1 cellular context compared by ENCODE assay signal in genomic region chr1:108963052-108963686, GRCh38.
TF ChIP-seq lines count a peak whose summit lies in the region.

A gene with protein sequence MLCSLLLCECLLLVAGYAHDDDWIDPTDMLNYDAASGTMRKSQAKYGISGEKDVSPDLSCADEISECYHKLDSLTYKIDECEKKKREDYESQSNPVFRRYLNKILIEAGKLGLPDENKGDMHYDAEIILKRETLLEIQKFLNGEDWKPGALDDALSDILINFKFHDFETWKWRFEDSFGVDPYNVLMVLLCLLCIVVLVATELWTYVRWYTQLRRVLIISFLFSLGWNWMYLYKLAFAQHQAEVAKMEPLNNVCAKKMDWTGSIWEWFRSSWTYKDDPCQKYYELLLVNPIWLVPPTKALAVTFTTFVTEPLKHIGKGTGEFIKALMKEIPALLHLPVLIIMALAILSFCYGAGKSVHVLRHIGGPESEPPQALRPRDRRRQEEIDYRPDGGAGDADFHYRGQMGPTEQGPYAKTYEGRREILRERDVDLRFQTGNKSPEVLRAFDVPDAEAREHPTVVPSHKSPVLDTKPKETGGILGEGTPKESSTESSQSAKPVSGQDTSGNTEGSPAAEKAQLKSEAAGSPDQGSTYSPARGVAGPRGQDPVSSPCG (minus strand): TSS chr1:108963484. CDS start chr1:108950437, 13,047 bp downstream.

TF ChIP-seq in HepG2, 621 proteins besides CTCF, POLR2A, EP300 and RAD21 (continued from another document and continues in another):
- TF ChIP-seq ZBTB43 (CRISPR knock-in tag; conservative IDR thresholded peaks at IDR 0.05), result no peak; the same call in 1 of the 2 replicates
- TF ChIP-seq ZNF788 (CRISPR knock-in tag; IDR thresholded peaks at IDR 0.05; ENCODE audit: borderline replicate concordance), result peak; percentile 14; the same call in 1 of the 2 replicates
- TF ChIP-seq ZZZ3 (CRISPR knock-in tag; IDR thresholded peaks at IDR 0.05; ENCODE audit: borderline replicate concordance), result 0 out of 2 replicates have a peak, but pooled peaks have one; percentile 23
- peak; percentile 82; the same call in 1 of the 2 replicates for TF ChIP-seq HOXA5 (CRISPR knock-in tag; IDR thresholded peaks at IDR 0.05)
- peak; percentile 68 for TF ChIP-seq TBX2 (CRISPR knock-in tag; IDR thresholded peaks at IDR 0.05; ENCODE audit: borderline replicate concordance)
- TF ChIP-seq, protein P1, sequence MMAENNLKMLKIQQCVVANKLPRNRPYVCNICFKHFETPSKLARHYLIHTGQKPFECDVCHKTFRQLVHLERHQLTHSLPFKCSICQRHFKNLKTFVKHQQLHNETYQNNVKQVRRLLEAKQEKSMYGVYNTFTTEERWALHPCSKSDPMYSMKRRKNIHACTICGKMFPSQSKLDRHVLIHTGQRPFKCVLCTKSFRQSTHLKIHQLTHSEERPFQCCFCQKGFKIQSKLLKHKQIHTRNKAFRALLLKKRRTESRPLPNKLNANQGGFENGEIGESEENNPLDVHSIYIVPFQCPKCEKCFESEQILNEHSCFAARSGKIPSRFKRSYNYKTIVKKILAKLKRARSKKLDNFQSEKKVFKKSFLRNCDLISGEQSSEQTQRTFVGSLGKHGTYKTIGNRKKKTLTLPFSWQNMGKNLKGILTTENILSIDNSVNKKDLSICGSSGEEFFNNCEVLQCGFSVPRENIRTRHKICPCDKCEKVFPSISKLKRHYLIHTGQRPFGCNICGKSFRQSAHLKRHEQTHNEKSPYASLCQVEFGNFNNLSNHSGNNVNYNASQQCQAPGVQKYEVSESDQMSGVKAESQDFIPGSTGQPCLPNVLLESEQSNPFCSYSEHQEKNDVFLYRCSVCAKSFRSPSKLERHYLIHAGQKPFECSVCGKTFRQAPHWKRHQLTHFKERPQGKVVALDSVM (CRISPR knock-in tag; IDR thresholded peaks at IDR 0.05), result peak; percentile 72
- peak; percentile 71; the same call in 1 of the 2 replicates for TF ChIP-seq BCL3 (CRISPR knock-in tag; IDR thresholded peaks at IDR 0.05)
- TF ChIP-seq MYC (CRISPR knock-in tag; IDR thresholded peaks at IDR 0.05; ENCODE audit: borderline replicate concordance), result peak; percentile 90
- TF ChIP-seq NFYC (CRISPR knock-in tag; IDR thresholded peaks at IDR 0.05), result peak; percentile 75
- no peak for TF ChIP-seq ZBTB42 (CRISPR knock-in tag; IDR thresholded peaks at IDR 0.05)
- no peak for TF ChIP-seq HNF4G (IDR thresholded peaks at IDR 0.05; ENCODE audit: borderline replicate concordance, low read depth, low read length)
- peak; percentile 70; the same call in 1 of the 2 replicates for TF ChIP-seq HNF4G (CRISPR knock-in tag; IDR thresholded peaks at IDR 0.05; ENCODE audit: borderline replicate concordance, low read depth)
- peak; percentile 40; the same call in 1 of the 2 replicates for TF ChIP-seq ZNF530 (CRISPR knock-in tag; IDR thresholded peaks at IDR 0.05; ENCODE audit: low read depth)
- TF ChIP-seq KLF6 (CRISPR knock-in tag; IDR thresholded peaks at IDR 0.05), result peak; percentile 71
- TF ChIP-seq ZNF143 (CRISPR knock-in tag; IDR thresholded peaks at IDR 0.05), result peak; percentile 16; the same call in 1 of the 2 replicates
- TF ChIP-seq PHF21A (CRISPR knock-in tag; IDR thresholded peaks at IDR 0.05), result peak; percentile 61
- TF ChIP-seq, protein P2, sequence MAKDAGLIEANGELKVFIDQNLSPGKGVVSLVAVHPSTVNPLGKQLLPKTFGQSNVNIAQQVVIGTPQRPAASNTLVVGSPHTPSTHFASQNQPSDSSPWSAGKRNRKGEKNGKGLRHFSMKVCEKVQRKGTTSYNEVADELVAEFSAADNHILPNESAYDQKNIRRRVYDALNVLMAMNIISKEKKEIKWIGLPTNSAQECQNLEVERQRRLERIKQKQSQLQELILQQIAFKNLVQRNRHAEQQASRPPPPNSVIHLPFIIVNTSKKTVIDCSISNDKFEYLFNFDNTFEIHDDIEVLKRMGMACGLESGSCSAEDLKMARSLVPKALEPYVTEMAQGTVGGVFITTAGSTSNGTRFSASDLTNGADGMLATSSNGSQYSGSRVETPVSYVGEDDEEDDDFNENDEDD (CRISPR knock-in tag; IDR thresholded peaks at IDR 0.05; ENCODE audit: borderline replicate concordance), result peak; percentile 87; the same call in 1 of the 2 replicates
- TF ChIP-seq, protein P3, sequence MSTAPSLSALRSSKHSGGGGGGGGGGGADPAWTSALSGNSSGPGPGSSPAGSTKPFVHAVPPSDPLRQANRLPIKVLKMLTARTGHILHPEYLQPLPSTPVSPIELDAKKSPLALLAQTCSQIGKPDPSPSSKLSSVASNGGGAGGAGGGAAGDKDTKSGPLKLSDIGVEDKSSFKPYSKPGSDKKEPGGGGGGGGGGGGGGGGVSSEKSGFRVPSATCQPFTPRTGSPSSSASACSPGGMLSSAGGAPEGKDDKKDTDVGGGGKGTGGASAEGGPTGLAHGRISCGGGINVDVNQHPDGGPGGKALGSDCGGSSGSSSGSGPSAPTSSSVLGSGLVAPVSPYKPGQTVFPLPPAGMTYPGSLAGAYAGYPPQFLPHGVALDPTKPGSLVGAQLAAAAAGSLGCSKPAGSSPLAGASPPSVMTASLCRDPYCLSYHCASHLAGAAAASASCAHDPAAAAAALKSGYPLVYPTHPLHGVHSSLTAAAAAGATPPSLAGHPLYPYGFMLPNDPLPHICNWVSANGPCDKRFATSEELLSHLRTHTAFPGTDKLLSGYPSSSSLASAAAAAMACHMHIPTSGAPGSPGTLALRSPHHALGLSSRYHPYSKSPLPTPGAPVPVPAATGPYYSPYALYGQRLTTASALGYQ (CRISPR knock-in tag; IDR thresholded peaks at IDR 0.05), result peak; percentile 44; the same call in 1 of the 2 replicates
- 0 out of 2 replicates have a peak, but pooled peaks have one; percentile 14 for TF ChIP-seq MIER2 (CRISPR knock-in tag; IDR thresholded peaks at IDR 0.05)
- no peak for TF ChIP-seq AGO1 (IDR thresholded peaks at IDR 0.05; ENCODE audit: low read depth, low read length, poor library complexity, severe bottlenecking)
- TF ChIP-seq HOXA3 (CRISPR knock-in tag; IDR thresholded peaks at IDR 0.05), result peak; percentile 83
- peak; percentile 95 for TF ChIP-seq ARID4A (CRISPR knock-in tag; IDR thresholded peaks at IDR 0.05; ENCODE audit: borderline replicate concordance)
- peak; percentile 72 for TF ChIP-seq ZNF292 (CRISPR knock-in tag; IDR thresholded peaks at IDR 0.05; ENCODE audit: borderline replicate concordance, low read depth)
- peak; percentile 53; the same call in 1 of the 2 replicates for TF ChIP-seq MEF2D (CRISPR knock-in tag; IDR thresholded peaks at IDR 0.05)
- peak; percentile 63 for TF ChIP-seq FOSL2 (CRISPR knock-in tag; IDR thresholded peaks at IDR 0.05)
- TF ChIP-seq, protein P4, sequence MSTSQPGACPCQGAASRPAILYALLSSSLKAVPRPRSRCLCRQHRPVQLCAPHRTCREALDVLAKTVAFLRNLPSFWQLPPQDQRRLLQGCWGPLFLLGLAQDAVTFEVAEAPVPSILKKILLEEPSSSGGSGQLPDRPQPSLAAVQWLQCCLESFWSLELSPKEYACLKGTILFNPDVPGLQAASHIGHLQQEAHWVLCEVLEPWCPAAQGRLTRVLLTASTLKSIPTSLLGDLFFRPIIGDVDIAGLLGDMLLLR (CRISPR knock-in tag; IDR thresholded peaks at IDR 0.05), result peak; percentile 26; the same call in 1 of the 2 replicates
- peak; percentile 76; the same call in 1 of the 2 replicates for TF ChIP-seq IKZF5 (CRISPR knock-in tag; IDR thresholded peaks at IDR 0.05)
- peak; percentile 96; the same call in 1 of the 2 replicates for TF ChIP-seq ZNF816 (CRISPR knock-in tag; IDR thresholded peaks at IDR 0.05; ENCODE audit: borderline replicate concordance)
- TF ChIP-seq KDM1A (CRISPR knock-in tag; IDR thresholded peaks at IDR 0.05), result no peak
- peak; percentile 15; the same call in 1 of the 2 replicates for TF ChIP-seq RARA (CRISPR knock-in tag; IDR thresholded peaks at IDR 0.05)
- TF ChIP-seq TMF1 (CRISPR knock-in tag; IDR thresholded peaks at IDR 0.05; ENCODE audit: low read depth), result peak; percentile 85
- peak; percentile 78 for TF ChIP-seq ZNF878 (CRISPR knock-in tag; IDR thresholded peaks at IDR 0.05)
- TF ChIP-seq ZNF703 (CRISPR knock-in tag; IDR thresholded peaks at IDR 0.05; ENCODE audit: borderline replicate concordance), result peak; percentile 87
- TF ChIP-seq ZNF569 (CRISPR knock-in tag; IDR thresholded peaks at IDR 0.05; ENCODE audit: borderline replicate concordance), result peak; percentile 74; the same call in 1 of the 2 replicates
- peak; percentile 72 for TF ChIP-seq ZGPAT (CRISPR knock-in tag; IDR thresholded peaks at IDR 0.05)
- peak; percentile 39; the same call in 1 of the 2 replicates for TF ChIP-seq RELA (CRISPR knock-in tag; IDR thresholded peaks at IDR 0.05)
- TF ChIP-seq ONECUT2 (CRISPR knock-in tag; IDR thresholded peaks at IDR 0.05), result 0 out of 2 replicates have a peak, but pooled peaks have one; percentile 20
- peak; percentile 91 for TF ChIP-seq BORCS8-MEF2B (CRISPR knock-in tag; IDR thresholded peaks at IDR 0.05)
- TF ChIP-seq ZNF451 (CRISPR knock-in tag; IDR thresholded peaks at IDR 0.05), result peak; percentile 76; the same call in 1 of the 2 replicates
- TF ChIP-seq SETDB1 (CRISPR knock-in tag; IDR thresholded peaks at IDR 0.05; ENCODE audit: borderline replicate concordance), result no peak
- peak; percentile 64 for TF ChIP-seq E2F1 (CRISPR knock-in tag; IDR thresholded peaks at IDR 0.05)
- peak; percentile 58 for TF ChIP-seq ETV6 (CRISPR knock-in tag; conservative IDR thresholded peaks at IDR 0.05)
- no peak for TF ChIP-seq ZNF33A (CRISPR knock-in tag; IDR thresholded peaks at IDR 0.05; ENCODE audit: borderline replicate concordance)
- no peak for TF ChIP-seq NR2F6 (IDR thresholded peaks at IDR 0.05)
- peak; percentile 10; the same call in 1 of the 2 replicates for TF ChIP-seq NR2F6 (CRISPR knock-in tag; IDR thresholded peaks at IDR 0.05)
